1 cellular context compared by ENCODE assay signal in the genomic region with DNA sequence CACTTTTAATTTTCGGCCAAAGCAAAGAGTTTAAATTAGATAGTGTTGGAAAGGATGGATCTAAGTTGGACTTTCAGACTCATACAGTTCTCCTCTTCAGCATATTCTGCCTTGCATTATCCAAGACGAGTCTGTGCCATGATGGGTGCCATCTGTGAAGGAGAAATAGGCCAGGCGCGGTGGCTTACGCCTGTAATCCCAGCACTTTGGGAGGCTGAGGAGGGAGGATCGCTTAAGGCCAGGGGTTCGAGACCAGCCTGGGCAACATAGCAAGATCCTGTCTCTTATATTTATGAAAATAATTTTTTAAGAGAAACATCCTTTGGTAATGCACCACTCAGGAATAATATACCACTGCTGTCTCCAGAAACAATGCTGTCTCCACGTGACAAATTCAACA.
TF ChIP-seq lines count a peak whose summit lies in the region.

No MANE protein-coding gene starts in this region.

TF ChIP-seq in K562, 482 proteins besides CTCF, POLR2A, EP300 and RAD21:
- TF ChIP-seq NR2F6 (CRISPR knock-in tag; IDR thresholded peaks at IDR 0.05) (no peak), ZNF121 (CRISPR knock-in tag; conservative IDR thresholded peaks at IDR 0.05) (peak; percentile 73), ZNF282 (CRISPR knock-in tag; IDR thresholded peaks at IDR 0.05) (no peak), KDM1A (IDR thresholded peaks at IDR 0.05) (no peak), ZNF41 (CRISPR knock-in tag; conservative IDR thresholded peaks at IDR 0.05) (no peak)
TF ChIP-seq in K562: peak in this region for 1.
